8 cellular contexts compared by ENCODE assay signal in genomic region chr20:56359212-56360132, GRCh38. TPM values are rescaled to one million over a fixed set of nuclear protein-coding genes. Genes with fewer than 3 reads are reported as not detected.
DNase-seq lines count a peak whose midpoint lies in the region; ATAC-seq, FAIRE-seq and TF ChIP-seq lines count a peak whose summit lies in the region.

No MANE protein-coding gene starts in this region.

- peak overlapping the region in 5 of 6 donors; percentile 20 to 80 (median 46) for H3K27ac Mint-ChIP-seq in immature natural killer cell

- peaks cover 3 to 6% (median 4%) of the 10 kb centered on the region in 3 donors for H3K27me3 Mint-ChIP-seq in immature natural killer cell (ENCODE audit: low read depth in 3 of 3)

- H3K36me3 ChIP-seq in bronchial epithelial cell (ENCODE audit: control insufficient read depth, insufficient read depth, low read length): no peaks in the 10 kb centered on the region
- peaks cover 4% of the 10 kb centered on the region for H3K36me3 ChIP-seq in skeletal muscle satellite cell (ENCODE audit: insufficient read depth, low read length)

- peak overlapping the region; percentile 85 to 90 (median 88) for H3K4me3 Mint-ChIP-seq in immature natural killer cell

- no peaks in the 10 kb centered on the region for H3K9me3 Mint-ChIP-seq in immature natural killer cell

- peaks cover 23% of the 10 kb centered on the region for H3K4me1 ChIP-seq in skeletal muscle satellite cell (ENCODE audit: control insufficient read depth, insufficient read depth, low read length)

- peak overlapping the region; percentile 75 for H3K4me3 ChIP-seq in bronchial epithelial cell (ENCODE audit: low read depth, low read length)
- peak overlapping the region; percentile 86 for H3K4me3 ChIP-seq in skeletal muscle satellite cell (ENCODE audit: low read length)

- peak overlapping the region; percentile 84 for H3K9ac ChIP-seq in skeletal muscle satellite cell (ENCODE audit: low read depth, low read length)

- in situ Hi-C loops in GM13976 (cut with MboI; ENCODE audit: low sequenced_read_pairs, unreplicated experiment): no loop called here

- peak; percentile 14 for ATAC-seq in HG03108 (IDR thresholded peaks at IDR 0.05; ENCODE audit: unreplicated experiment)

- no peak for TF ChIP-seq CTCF in GM13976 (IDR thresholded peaks at IDR 0.05; ENCODE audit: borderline replicate concordance, control extremely low read depth, extremely low read depth, insufficient read depth, missing control alignments)
- TF ChIP-seq CTCF in bronchial epithelial cell (IDR thresholded peaks at IDR 0.05; ENCODE audit: insufficient read depth, low read length, severe bottlenecking): no peak

- H3K9me3 ChIP-seq in skeletal muscle satellite cell (replicated peaks; ENCODE audit: low read length): no peaks in the 10 kb centered on the region

- FAIRE-seq in bronchial epithelial cell (lab: Jason Lieb, UNC): no peak

- H3K36me3 Mint-ChIP-seq in immature natural killer cell: no peaks in the 10 kb centered on the region

- DNase-seq in AML-193 (lab: John Stamatoyannopoulos, UW) (peak; percentile 14 to 19), GM13976 (ENCODE audit: low spot score) (peak; percentile 47), RPMI7951 (ENCODE audit: low read depth) (peak; percentile 80), bronchial epithelial cell (ENCODE audit: low read depth) (peak; percentile 75), immature natural killer cell (no peak), KG1 (lab: John Stamatoyannopoulos, UW) (no peak)

- peak overlapping the region; percentile 96 for H3K4me2 ChIP-seq in skeletal muscle satellite cell (ENCODE audit: low read length)

- H3K27me3 ChIP-seq in bronchial epithelial cell (ENCODE audit: control insufficient read depth, insufficient read depth, low read length) (no peaks in the 10 kb centered on the region), skeletal muscle satellite cell (ENCODE audit: control insufficient read depth, insufficient read depth, low read length) (no peaks in the 10 kb centered on the region)

- peaks cover 21 to 23% of the 10 kb centered on the region in 2 donors for H3K4me1 Mint-ChIP-seq in immature natural killer cell

RNA-seq across cellular contexts. Expression of gene FAM210B, which starts 0.7 kb away (rescaled TPM):
- total RNA-seq in RPMI7951 (2014; rRNA removed; shearing (Covaris generic)): 47.8 and 48.4 TPM in 2 replicates
- total RNA-seq in bronchial epithelial cell: 9.3 and 18.7 TPM in 2 replicates
- polyA plus RNA-seq in immature natural killer cell: 10 to 100 TPM; 15.2 to 29.7 (median 15.8) TPM
- total RNA-seq in skeletal muscle satellite cell (2012; rRNA removed): 23.4 and 32.4 TPM in 2 replicates

RNA-seq across cellular contexts. Expression of gene AURKA, which starts 32.5 kb away (rescaled TPM):
- 216 and 231 TPM in 2 replicates for total RNA-seq in RPMI7951 (2014; rRNA removed; shearing (Covaris generic))
- 1.6 and 2.6 TPM in 2 replicates for total RNA-seq in bronchial epithelial cell
- polyA plus RNA-seq in immature natural killer cell: 1 to 10 TPM; 1.1 to 2.2 (median 1.8) TPM
- 34.2 and 38.0 TPM in 2 replicates for total RNA-seq in skeletal muscle satellite cell (2012; rRNA removed)

RNA-seq across cellular contexts. Expression of gene CSTF1, which starts 33.0 kb away (rescaled TPM):
- total RNA-seq in RPMI7951 (2014; rRNA removed; shearing (Covaris generic)): 92.9 and 123 TPM in 2 replicates
- total RNA-seq in bronchial epithelial cell: 21.9 and 22.4 TPM in 2 replicates
- 10 to 100 TPM; 21.2 to 42.2 (median 30.6) TPM for polyA plus RNA-seq in immature natural killer cell
- total RNA-seq in skeletal muscle satellite cell (2012; rRNA removed): 30.2 and 34.7 TPM in 2 replicates

RNA-seq across cellular contexts. Expression of gene CASS4, which starts 52.6 kb away (rescaled TPM):
- total RNA-seq in RPMI7951 (2014; rRNA removed; shearing (Covaris generic)): 2.2 and 2.5 TPM in 2 replicates
- total RNA-seq in bronchial epithelial cell: 0.13 TPM in 1 of 2 replicates, not detected in the other
- polyA plus RNA-seq in immature natural killer cell: 1 to 10 TPM; 3.2 to 5.5 (median 3.5) TPM
- 0.87 TPM in 1 of 2 replicates, not detected in the other for total RNA-seq in skeletal muscle satellite cell (2012; rRNA removed)

Comparison
In these comparisons a context has a peak if more than half of its experiments do, and no peak if none do; other contexts are left out.
1. DNase-seq: peak in AML-193 (2 of 2), GM13976 (single experiment), RPMI7951 (single experiment) and bronchial epithelial cell (single experiment); none in immature natural killer cell (0 of 3) and KG1 (single experiment).
2. RNA of gene AURKA, which starts 32.5 kb away (total RNA-seq): 216 to 231 TPM in RPMI7951; 1.6 to 2.6 TPM in bronchial epithelial cell; every median in the first group is over 10 times any median in the second.